In the genomic region with DNA sequence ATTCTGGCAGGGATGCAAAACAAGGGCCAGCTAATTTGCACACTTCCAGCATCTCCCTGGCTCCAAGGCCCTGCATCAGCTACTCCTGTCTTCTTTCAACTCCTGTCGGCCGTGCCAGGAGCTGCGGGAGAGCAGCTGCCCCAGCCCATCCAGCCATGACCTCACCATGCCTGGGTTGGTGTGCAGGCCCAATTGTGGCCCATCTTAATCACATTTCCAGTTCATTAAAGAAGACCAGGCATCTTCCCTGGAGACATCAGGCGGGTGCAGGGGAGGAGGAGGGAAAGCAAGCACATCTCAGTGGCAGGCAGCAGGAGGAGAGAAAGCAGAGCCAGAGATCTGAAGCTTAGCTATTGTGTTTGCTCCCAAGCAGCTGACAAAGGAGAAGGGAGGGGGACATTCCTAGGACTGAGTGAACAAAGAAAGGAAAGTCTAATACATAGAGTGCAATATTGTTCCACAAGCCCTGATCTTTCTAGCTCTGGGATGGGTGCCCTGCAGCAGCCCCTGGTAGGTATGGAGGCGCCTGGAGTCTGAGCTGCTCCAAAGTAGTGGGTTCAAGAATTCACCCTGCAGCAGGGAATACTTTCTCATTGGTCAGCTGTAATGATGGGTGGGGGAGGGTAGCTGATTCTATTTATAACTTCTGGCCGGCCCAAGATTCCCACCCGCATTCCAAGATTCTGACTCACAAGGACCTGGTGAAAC, we compare ENCODE assay signal across 8 cellular contexts. TPM values are rescaled to one million over a fixed set of nuclear protein-coding genes. Genes with fewer than 3 reads are reported as not detected.
A peak's percentile ranks its signal among the peaks of the same experiment; 100 is the strongest.
DNase-seq lines count a peak whose midpoint lies in the region; ATAC-seq, FAIRE-seq and TF ChIP-seq lines count a peak whose summit lies in the region.
"Had no signal": no experiment of that assay in that cellular context is flagged by ENCODE, and none has a peak within 500 bp of the region (broad histone marks: within the 10 kb centered on the region; RNA-seq: fewer than 3 reads in every experiment).

No MANE protein-coding gene starts in this region.

- no peaks in the 10 kb centered on the region for H3K27me3 ChIP-seq in ectodermal cell (ENCODE audit: control insufficient read depth, insufficient read depth, low read length, poor library complexity, severe bottlenecking)
- H3K27me3 ChIP-seq in transverse colon: no peaks in the 10 kb centered on the region
- no peaks in the 10 kb centered on the region for H3K27me3 ChIP-seq in pancreas

- peak; percentile 35 for ATAC-seq in left colon
- ATAC-seq in pancreas: no peak

- H3K36me3 ChIP-seq in ectodermal cell (ENCODE audit: control insufficient read depth, insufficient read depth, low read length) (no peaks in the 10 kb centered on the region), transverse colon (no peaks in the 10 kb centered on the region), pancreas (no peaks in the 10 kb centered on the region)

- H3K4me3 ChIP-seq in ectodermal cell (ENCODE audit: insufficient read depth, low read depth, low read length) (no peak overlapping the region), transverse colon (no peak overlapping the region), pancreas (no peak overlapping the region)

- no peak for TF ChIP-seq CTCF in transverse colon (IDR thresholded peaks at IDR 0.05)
- no peak for TF ChIP-seq CTCF in pancreas (IDR thresholded peaks at IDR 0.05)

- no peak for FAIRE-seq in pancreas (lab: Jason Lieb, UNC)

- H3K27ac ChIP-seq in ectodermal cell (ENCODE audit: insufficient read depth, low read depth, low read length, poor library complexity, severe bottlenecking): peak overlapping the region; percentile 96
- peak overlapping the region in 3 of 4 donors; percentile 39 to 61 (median 59) for H3K27ac ChIP-seq in transverse colon
- H3K27ac ChIP-seq in pancreas: no peak overlapping the region

- H3K9me3 ChIP-seq in ectodermal cell (ENCODE audit: control insufficient read depth, low read length): no peaks in the 10 kb centered on the region
- no peaks in the 10 kb centered on the region for H3K9me3 ChIP-seq in transverse colon
- H3K9me3 ChIP-seq in pancreas: no peaks in the 10 kb centered on the region

- 14% methylated on average over 7 of the region's 7 CpGs for WGBS in ectodermal cell, 2 experiments
- 20 to 64% methylated on average over 1 to 7 of the region's 7 CpGs for WGBS in transverse colon (ENCODE audit: low coverage in 1 of 2), 2 donors
- WGBS in pancreas, 2 donors: 47 to 59% methylated on average over 7 of the region's 7 CpGs

- in situ Hi-C loops in transverse colon (cut with MboI; ENCODE audit: low pct_ligation_motif_present in 1 of 4, low pct_unique_long_range_greater_than_20kb in 1 of 4, low sequenced_read_pairs in 3 of 4): no loop called here

- H3K4me1 ChIP-seq in ectodermal cell (ENCODE audit: control insufficient read depth, insufficient read depth, low read length) (peaks cover 32% of the 10 kb centered on the region), transverse colon (peaks cover 5 to 24% (median 9%) of the 10 kb centered on the region in 4 donors), pancreas (no peaks in the 10 kb centered on the region)

- TF ChIP-seq POLR2A in transverse colon (IDR thresholded peaks at IDR 0.05): no peak

- TF ChIP-seq EP300 in transverse colon (IDR thresholded peaks at IDR 0.05; ENCODE audit: low read depth): no peak

- DNase-seq in LHCN-M2 (ENCODE audit: low read depth): peak; percentile 70
- peak in 1 of 2 donors; percentile 67 for DNase-seq in left colon
- peak; percentile 15 for DNase-seq in transverse colon
- no peak for DNase-seq in stimulated activated CD4-positive, alpha-beta T cell treated with anti-CD3 and anti-CD28 coated beads, Interleukin-12 subunit alpha, Interleukin-12 subunit beta, amount 100 ng/mL, for 4 hours
- no peak for DNase-seq in pancreas
- DNase-seq in activated CD8-positive, alpha-beta memory T cell treated with anti-CD3 and anti-CD28 coated beads for 24 hours: no peak
- DNase-seq: activated naive CD4-positive, alpha-beta T cell had no signal

- intact Hi-C loops in left colon (cut with DNase I, micrococcal nuclease): no loop called here
- intact Hi-C loops in transverse colon (cut with DNase I; ENCODE audit: low total_unique reads): no loop called here
- intact Hi-C loops in pancreas (cut with DNase I): no loop called here

RNA-seq across cellular contexts. Expression of gene VWF, which starts 40.1 kb away (rescaled TPM):
- total RNA-seq in LHCN-M2 (2014; rRNA removed) (under 0.01 and 0.06 TPM in 2 replicates), left colon (10 to 100 TPM; 42.8 to 48.5 TPM), transverse colon (10 to 100 TPM; 31.3 to 71.2 (median 51.5) TPM), pancreas (10 to 100 TPM; 21.8 to 53.1 (median 32.1) TPM)
- 0.22 TPM for polyA plus RNA-seq in LHCN-M2 (2012)
- 7.9 TPM for polyA plus RNA-seq in ectodermal cell (2013, experiment 1 of 4)
- polyA plus RNA-seq in ectodermal cell (2013, experiment 2 of 4): 8.8 TPM
- polyA plus RNA-seq in ectodermal cell (2013, experiment 3 of 4): 5.8 TPM
- polyA plus RNA-seq in ectodermal cell (2013, experiment 4 of 4): 6.1 TPM
- polyA plus RNA-seq in pancreas: 10 to 100 TPM; 15.9 to 25.6 TPM

Comparison
In these comparisons a context has a peak if more than half of its experiments do, and no peak if none do; other contexts are left out.
1. DNase-seq: peak in LHCN-M2 (single experiment) and transverse colon (single experiment); none in stimulated activated CD4-positive, alpha-beta T cell treated with anti-CD3 and anti-CD28 coated beads, Interleukin-12 subunit alpha, Interleukin-12 subunit beta, amount 100 ng/mL, for 4 hours (single experiment), pancreas (0 of 6) and activated CD8-positive, alpha-beta memory T cell treated with anti-CD3 and anti-CD28 coated beads for 24 hours (single experiment).
2. H3K27ac ChIP-seq: peak in ectodermal cell (single experiment) and transverse colon (3 of 4); none in pancreas (0 of 4).
3. RNA of gene VWF, which starts 40.1 kb away (total RNA-seq): 31.3 to 71.2 TPM in transverse colon, 42.8 to 48.5 TPM in left colon and 21.8 to 53.1 TPM in pancreas; under 0.01 to 0.06 TPM in LHCN-M2; every median in the first group is over 10 times any median in the second.